8 cellular contexts compared by ENCODE assay signal in the genomic region with DNA sequence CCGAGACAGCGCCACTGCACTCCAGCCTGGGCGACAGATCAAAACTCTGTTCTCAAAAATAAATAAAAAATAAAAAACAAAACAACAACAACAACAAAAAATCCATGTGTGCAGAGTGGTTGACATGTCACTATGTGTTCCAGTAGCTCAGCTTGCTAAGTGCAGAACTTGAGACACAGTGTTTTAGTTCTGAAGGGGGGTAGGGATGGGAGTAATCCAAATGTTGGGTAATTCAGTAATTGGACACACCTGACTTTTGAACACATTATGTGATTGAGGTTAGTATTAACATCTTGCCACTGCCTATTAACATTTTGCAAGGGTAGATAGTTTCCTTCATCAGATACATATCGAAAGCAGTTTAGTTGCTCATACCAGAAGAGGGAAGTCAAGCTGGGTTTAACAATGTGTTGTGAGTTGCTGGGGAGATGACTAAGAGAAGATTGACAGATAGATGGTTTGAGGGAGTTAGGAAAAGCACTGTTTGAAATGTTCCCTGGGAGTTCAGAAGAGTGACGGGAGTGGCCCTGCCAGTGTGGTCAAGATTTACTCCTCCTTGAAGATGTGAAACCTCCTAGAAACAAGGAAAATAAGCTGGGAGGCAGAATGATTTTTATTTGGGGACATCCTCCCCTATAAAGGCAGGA. TPM values are rescaled to one million over a fixed set of nuclear protein-coding genes. Genes with fewer than 3 reads are reported as not detected.
DNase-seq lines count a peak whose midpoint lies in the region; ATAC-seq and TF ChIP-seq lines count a peak whose summit lies in the region.

No MANE protein-coding gene starts in this region.

- peak overlapping the region; percentile 51 for H3K4me3 ChIP-seq in HFF-Myc (replicated peaks; ENCODE audit: low read depth, low read length)
- H3K4me3 ChIP-seq in lung: no peak overlapping the region

- H3K36me3 ChIP-seq in lung (ENCODE audit: control insufficient read depth in 2 of 2, insufficient read depth in 2 of 2, low read length in 2 of 2): peaks cover 0 to 2% of the 10 kb centered on the region in 2 donors

- peaks cover 0 to 7% of the 10 kb centered on the region in 2 donors for H3K4me1 ChIP-seq in lung (ENCODE audit: control insufficient read depth in 2 of 2, insufficient read depth in 2 of 2, low read length in 2 of 2)

- 65 to 69% methylated on average over 5 of the region's 5 CpGs for WGBS in lung, 2 donors

- H3K27ac ChIP-seq in lung (ENCODE audit: low read depth in 1 of 2, low read length in 1 of 2): peak overlapping the region in 1 of 2 donors; percentile 84

- no peaks in the 10 kb centered on the region for H3K9me3 ChIP-seq in lung (ENCODE audit: control insufficient read depth in 2 of 2, insufficient read depth in 1 of 2, low read length in 1 of 2)

- peak; percentile 54 for ATAC-seq in lung (ENCODE audit: insufficient read depth, low FRiP score)

- no peaks in the 10 kb centered on the region for H3K27me3 ChIP-seq in lung (ENCODE audit: control insufficient read depth, insufficient read depth)

- peak; percentile 64 for DNase-seq in activated CD8-positive, alpha-beta memory T cell treated with anti-CD3 and anti-CD28 coated beads for 24 hours
- DNase-seq in activated CD8-positive, alpha-beta memory T cell treated with anti-CD3 and anti-CD28 coated beads, Interleukin-2, amount 50 U/mL, for 48 hours: no peak
- DNase-seq in HFF-Myc (ENCODE audit: extremely low read depth, low read depth) (peak; percentile 31), MV-4-11 (lab: John Stamatoyannopoulos, UW) (peak; percentile 93), cerebellar cortex (ENCODE audit: low spot score) (peak; percentile 9), lung (ENCODE audit: low spot score) (no peak), NCI-H526 treated with DMSO at 0.1 percent for 48 hours (lab: John Stamatoyannopoulos, UW) (no peak), middle frontal gyrus (ENCODE audit: extremely low spot score, low spot score) (no peak)

- TF ChIP-seq CTCF in HFF-Myc (IDR thresholded peaks at IDR 0.05; ENCODE audit: low read depth, low read length, missing control alignments) (no peak), lung (IDR thresholded peaks at IDR 0.05; ENCODE audit: control extremely low read depth, extremely low read depth) (no peak)

RNA-seq across cellular contexts. Expression of a gene that starts 0.9 kb away (rescaled TPM):
- 10 to 100 TPM in 1 of 2 donors, 1 to 10 TPM in 1; 5.3 to 15.2 TPM for total RNA-seq in lung
- polyA plus RNA-seq in lung: 1 to 10 TPM; 2.7 to 4.3 TPM

RNA-seq across cellular contexts. Expression of a gene that starts 47.2 kb away (rescaled TPM):
- total RNA-seq in lung: not detected
- under 1 TPM in 1 of 2 donors, not detected in 1; 0.05 TPM for polyA plus RNA-seq in lung

Comparison
In these comparisons a context has a peak if more than half of its experiments do, and no peak if none do; other contexts are left out.
1. DNase-seq: peak in activated CD8-positive, alpha-beta memory T cell treated with anti-CD3 and anti-CD28 coated beads for 24 hours (single experiment), HFF-Myc (single experiment), MV-4-11 (single experiment) and cerebellar cortex (single experiment); none in activated CD8-positive, alpha-beta memory T cell treated with anti-CD3 and anti-CD28 coated beads, Interleukin-2, amount 50 U/mL, for 48 hours (single experiment), lung (single experiment), NCI-H526 treated with DMSO at 0.1 percent for 48 hours (single experiment) and middle frontal gyrus (single experiment).